ENCODE assay signal across 1 cellular context in genomic region chr19:14080887-14081796, GRCh38.
TF ChIP-seq lines count a peak whose summit lies in the region.

No MANE protein-coding gene starts in this region.

TF ChIP-seq in HepG2, 621 proteins besides CTCF, POLR2A, EP300 and RAD21 (continued from another document and continues in another):
- TF ChIP-seq DNMT1 (CRISPR knock-in tag; IDR thresholded peaks at IDR 0.05) (no peak), NFIB (CRISPR knock-in tag; IDR thresholded peaks at IDR 0.05; ENCODE audit: borderline replicate concordance) (no peak), BCL6 (CRISPR knock-in tag; IDR thresholded peaks at IDR 0.05) (no peak; the same call in 1 of the 2 replicates), BRD4 (CRISPR knock-in tag; IDR thresholded peaks at IDR 0.05) (no peak), TEF (CRISPR knock-in tag; IDR thresholded peaks at IDR 0.05) (no peak), DPF2 (CRISPR knock-in tag; IDR thresholded peaks at IDR 0.05; ENCODE audit: borderline replicate concordance, low read depth) (no peak), ZHX2 (IDR thresholded peaks at IDR 0.05; ENCODE audit: low read depth) (peak; percentile 61; the same call in 1 of the 2 replicates), ZHX2 (CRISPR knock-in tag; IDR thresholded peaks at IDR 0.05; ENCODE audit: borderline replicate concordance) (no peak), BRF2 (CRISPR knock-in tag; IDR thresholded peaks at IDR 0.05) (no peak), ZBTB7B (CRISPR knock-in tag; IDR thresholded peaks at IDR 0.05) (no peak), ZMYM2 (CRISPR knock-in tag; IDR thresholded peaks at IDR 0.05) (no peak), REL (CRISPR knock-in tag; conservative IDR thresholded peaks at IDR 0.05) (no peak), ZMYM4 (CRISPR knock-in tag; IDR thresholded peaks at IDR 0.05) (no peak), ZNF484 (CRISPR knock-in tag; IDR thresholded peaks at IDR 0.05; ENCODE audit: borderline replicate concordance, low read depth) (no peak), YEATS4 (CRISPR knock-in tag; IDR thresholded peaks at IDR 0.05; ENCODE audit: borderline replicate concordance) (0 out of 2 replicates have a peak, but pooled peaks have one; percentile 21), CBX5 (CRISPR knock-in tag; IDR thresholded peaks at IDR 0.05; ENCODE audit: borderline replicate concordance) (no peak), ZBED4 (CRISPR knock-in tag; IDR thresholded peaks at IDR 0.05; ENCODE audit: borderline replicate concordance) (no peak; the same call in 1 of the 2 replicates), ZNF660 (CRISPR knock-in tag; IDR thresholded peaks at IDR 0.05; ENCODE audit: borderline replicate concordance, low read depth) (no peak), TEAD3 (CRISPR knock-in tag; optimal IDR thresholded peaks at IDR 0.05; ENCODE audit: borderline replicate concordance) (peak; percentile 92), ZNF180 (CRISPR knock-in tag; IDR thresholded peaks at IDR 0.05; ENCODE audit: borderline replicate concordance, low read depth) (no peak), REPIN1 (CRISPR knock-in tag; IDR thresholded peaks at IDR 0.05; ENCODE audit: borderline replicate concordance, low read depth) (no peak), RERE (CRISPR knock-in tag; IDR thresholded peaks at IDR 0.05; ENCODE audit: low read depth) (no peak), HNF1B (CRISPR knock-in tag; IDR thresholded peaks at IDR 0.05) (peak; percentile 68; the same call in 1 of the 2 replicates), SNAPC4 (CRISPR knock-in tag; IDR thresholded peaks at IDR 0.05) (no peak), KDM5B (CRISPR knock-in tag; IDR thresholded peaks at IDR 0.05; ENCODE audit: borderline replicate concordance) (0 out of 2 replicates have a peak, but pooled peaks have one; percentile 17)
